Comparison of ENCODE assay signal across 21 cellular contexts in genomic region chr19:50875795-50876422, GRCh38. TPM values are rescaled to one million over a fixed set of nuclear protein-coding genes. Genes with fewer than 3 reads are reported as not detected.
"Had no signal": no experiment of that assay in that cellular context is flagged by ENCODE, and none has a peak within 500 bp of the region (broad histone marks: within the 10 kb centered on the region; RNA-seq: fewer than 3 reads in every experiment).

No MANE protein-coding gene starts in this region.

- H3K36me3 Mint-ChIP-seq: activated CD8-positive, alpha-beta memory T cell treated with anti-CD3 and anti-CD28 coated beads, Interleukin-2, amount 10 ng/mL, durations not matched to agents 7 days and 5 days; activated naive CD4-positive, alpha-beta T cell treated with anti-CD3 and anti-CD28 coated beads, Interleukin-2, amount 50 U/mL, for 72 hours; brain had no signal

- H3K9me3 Mint-ChIP-seq: activated naive CD4-positive, alpha-beta T cell treated with anti-CD3 and anti-CD28 coated beads, Interleukin-2, amount 50 U/mL, for 72 hours; activated T-cell treated with anti-CD3 and anti-CD28 coated beads, Interleukin-2, amount 50 U/mL, for 4 hours; central memory CD8-positive, alpha-beta T cell; dendritic cell treated with granulocyte-macrophage colony-stimulating factor and Interleukin-4, amounts not matched to agents 40 ng/mL and 50 ng/mL, for 4 days; effector memory CD8-positive, alpha-beta T cell; nephron; stimulated activated naive CD8-positive, alpha-beta T cell treated with anti-CD3 and anti-CD28 coated beads, Interleukin-15, Interleukin-2, amounts not matched to agents 100 ng/mL and 50 ng/mL, for 24 hours had no signal

- H3K27ac ChIP-seq: epithelial cell of prostate, gastrocnemius medialis, heart right ventricle, left lung, ovary, upper lobe of right lung had no signal

- H3K4me1 Mint-ChIP-seq: brain; central memory CD8-positive, alpha-beta T cell; nephron had no signal

- FAIRE-seq: islet of Langerhans, TTC549 had no signal

- ATAC-seq: activated CD8-positive, alpha-beta memory T cell treated with anti-CD3 and anti-CD28 coated beads, Interleukin-2, amount 10 ng/mL, durations not matched to agents 7 days and 5 days; activated naive CD4-positive, alpha-beta T cell treated with anti-CD3 and anti-CD28 coated beads, Interleukin-2, amount 50 U/mL, for 72 hours; activated T-cell treated with anti-CD3 and anti-CD28 coated beads, Interleukin-2, amount 50 U/mL, for 4 hours; effector memory CD8-positive, alpha-beta T cell; gastrocnemius medialis; heart right ventricle; left lung; upper lobe of right lung had no signal

- H3K27ac Mint-ChIP-seq: activated CD8-positive, alpha-beta memory T cell treated with anti-CD3 and anti-CD28 coated beads, Interleukin-2, amount 10 ng/mL, durations not matched to agents 7 days and 5 days; activated naive CD4-positive, alpha-beta T cell treated with anti-CD3 and anti-CD28 coated beads, Interleukin-2, amount 50 U/mL, for 72 hours; brain; dendritic cell treated with granulocyte-macrophage colony-stimulating factor and Interleukin-4, amounts not matched to agents 40 ng/mL and 50 ng/mL, for 4 days; effector memory CD8-positive, alpha-beta T cell; nephron; stimulated activated naive CD8-positive, alpha-beta T cell treated with anti-CD3 and anti-CD28 coated beads, Interleukin-15, Interleukin-2, amounts not matched to agents 100 ng/mL and 50 ng/mL, for 24 hours had no signal

- H3K4me3 ChIP-seq: gastrocnemius medialis, heart right ventricle, left lung, ovary, upper lobe of right lung had no signal

- DNase-seq: activated CD8-positive, alpha-beta memory T cell treated with anti-CD3 and anti-CD28 coated beads, Interleukin-2, amount 10 ng/mL, durations not matched to agents 7 days and 5 days; activated effector memory CD4-positive, alpha-beta T cell treated with anti-CD3 and anti-CD28 coated beads, Interleukin-2, amount 50 U/mL, for 16 hours; activated T-cell treated with anti-CD3 and anti-CD28 coated beads, Interleukin-2, amount 50 U/mL, for 4 hours; amniotic stem cell; effector memory CD8-positive, alpha-beta T cell; gastrocnemius medialis; heart right ventricle; left lung; ovary; stimulated activated CD4-positive, alpha-beta T cell treated with anti-CD3 and anti-CD28 coated beads, Interleukin-15, amount 100 ng/mL, for 24 hours; stimulated activated CD4-positive, alpha-beta T cell treated with anti-CD3 and anti-CD28 coated beads, Interleukin-4, amount 100 ng/mL, for 24 hours; upper lobe of right lung had no signal

- H3K4me3 Mint-ChIP-seq: activated CD8-positive, alpha-beta memory T cell treated with anti-CD3 and anti-CD28 coated beads, Interleukin-2, amount 10 ng/mL, durations not matched to agents 7 days and 5 days; activated T-cell treated with anti-CD3 and anti-CD28 coated beads, Interleukin-2, amount 50 U/mL, for 4 hours; brain; central memory CD8-positive, alpha-beta T cell; dendritic cell treated with granulocyte-macrophage colony-stimulating factor and Interleukin-4, amounts not matched to agents 40 ng/mL and 50 ng/mL, for 4 days; effector memory CD8-positive, alpha-beta T cell; nephron; stimulated activated naive CD8-positive, alpha-beta T cell treated with anti-CD3 and anti-CD28 coated beads, Interleukin-15, Interleukin-2, amounts not matched to agents 100 ng/mL and 50 ng/mL, for 24 hours had no signal

RNA-seq across cellular contexts. Expression of gene KLK2, which starts 2.7 kb away (rescaled TPM):
- polyA plus RNA-seq: heart right ventricle, ovary had no signal

RNA-seq across cellular contexts. Expression of gene KLK3, which starts 21.2 kb away (rescaled TPM):
- polyA plus RNA-seq: heart right ventricle had no signal

RNA-seq across cellular contexts. Expression of gene KLK4, which starts 35.3 kb away (rescaled TPM):
- polyA plus RNA-seq: heart right ventricle, ovary had no signal

RNA-seq across cellular contexts. Expression of gene KLK15, which starts 42.5 kb away (rescaled TPM):
- polyA plus RNA-seq: heart right ventricle, ovary had no signal
